ENCODE assay signal across 20 cellular contexts in the genomic region with DNA sequence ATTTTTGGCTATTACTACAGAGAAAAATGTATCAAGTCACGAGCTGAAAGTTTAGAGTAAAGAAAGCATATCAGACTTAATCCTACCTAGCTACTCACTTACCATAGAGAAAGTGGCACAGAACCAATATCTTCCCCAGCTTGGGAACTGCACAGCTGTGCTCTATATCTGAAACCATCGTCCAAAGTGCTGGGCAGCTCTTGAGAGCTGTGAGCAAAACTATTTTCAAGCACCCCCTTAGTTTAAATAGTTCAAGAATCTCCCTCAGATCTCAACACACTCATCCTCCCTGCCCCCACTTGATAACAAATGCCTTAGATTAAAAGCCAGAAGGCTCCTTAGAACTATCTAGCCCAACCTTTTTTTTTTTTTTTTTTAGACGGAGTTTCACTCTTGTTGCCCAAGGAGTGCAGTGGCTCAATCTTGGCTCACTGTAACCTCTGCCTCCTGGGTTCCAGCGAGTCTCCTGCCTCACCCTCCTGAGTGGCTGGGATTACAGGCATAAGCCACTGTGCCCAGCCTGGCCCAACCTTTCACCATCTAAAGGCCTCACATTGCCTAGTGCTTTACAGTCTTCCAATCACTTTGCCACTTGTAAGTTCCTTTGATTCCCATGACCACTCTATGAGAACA.
"Had no signal": no experiment of that assay in that cellular context is flagged by ENCODE, and none has a peak within 500 bp of the region (broad histone marks: within the 10 kb centered on the region; RNA-seq: fewer than 3 reads in every experiment).

No MANE protein-coding gene starts in this region.

- H3K9me3 ChIP-seq: adrenal gland, gastroesophageal sphincter had no signal

- H3K27me3 Mint-ChIP-seq: activated naive CD8-positive, alpha-beta T cell had no signal

- H3K36me3 ChIP-seq: adrenal gland, gastroesophageal sphincter, WERI-Rb-1 had no signal

- H3K27ac ChIP-seq: adrenal gland, gastroesophageal sphincter, WERI-Rb-1 had no signal

- H3K4me3 ChIP-seq: adrenal gland, gastroesophageal sphincter had no signal

- H3K4me3 Mint-ChIP-seq: activated CD8-positive, alpha-beta T cell treated with anti-CD3 and anti-CD28 coated beads, Interleukin-2, amount 10 ng/mL, durations not matched to agents 7 days and 5 days; activated naive CD8-positive, alpha-beta T cell; activated T-helper 1 cell treated with anti-CD3 and anti-CD28 coated beads, Interleukin-12 subunit alpha, Interleukin-12 subunit beta, Interleukin-2, Interleukin-4 antibody, amounts not matched to agents 30 ng/mL and 10 ng/mL and 1 ng/mL, durations not matched to agents 14 hours and 24 hours and 36 hours; endodermal cell had no signal

- DNase-seq: activated CD4-positive, alpha-beta T cell treated with anti-CD3 and anti-CD28 coated beads for 1 hour; activated CD4-positive, alpha-beta T cell treated with anti-CD3 and anti-CD28 coated beads, Interleukin-2, amount 50 U/mL, for 1 hour; activated CD8-positive, alpha-beta T cell treated with anti-CD3 and anti-CD28 coated beads, Interleukin-2, amount 10 ng/mL, durations not matched to agents 7 days and 5 days; activated gamma-delta T cell treated with Interleukin-2 at 50 U/mL for 16 hours; adrenal gland; cerebellar nuclear complex; cortex of kidney; endodermal cell; head of caudate nucleus; mammary epithelial cell; midbrain; retina; stimulated activated CD4-positive, alpha-beta T cell treated with anti-CD3 and anti-CD28 coated beads, Interleukin-4, amount 100 ng/mL, for 4 hours; stimulated activated naive CD8-positive, alpha-beta T cell treated with anti-CD3 and anti-CD28 coated beads, Interleukin-15, Interleukin-2, amounts not matched to agents 100 U/mL and 50 U/mL, for 24 hours; T-helper 1 cell; WERI-Rb-1 had no signal

- H3K4me1 ChIP-seq: adrenal gland, gastroesophageal sphincter had no signal

- H3K9me3 Mint-ChIP-seq: activated T-helper 1 cell treated with anti-CD3 and anti-CD28 coated beads, Interleukin-12 subunit alpha, Interleukin-12 subunit beta, Interleukin-2, Interleukin-4 antibody, amounts not matched to agents 30 ng/mL and 10 ng/mL and 1 ng/mL, durations not matched to agents 14 hours and 24 hours and 36 hours; endodermal cell had no signal

- H3K27ac Mint-ChIP-seq: activated CD8-positive, alpha-beta T cell treated with anti-CD3 and anti-CD28 coated beads, Interleukin-2, amount 10 ng/mL, durations not matched to agents 7 days and 5 days; activated naive CD8-positive, alpha-beta T cell; activated T-helper 1 cell treated with anti-CD3 and anti-CD28 coated beads, Interleukin-12 subunit alpha, Interleukin-12 subunit beta, Interleukin-2, Interleukin-4 antibody, amounts not matched to agents 30 ng/mL and 10 ng/mL and 1 ng/mL, durations not matched to agents 14 hours and 24 hours and 36 hours; endodermal cell; progenitor cell of endocrine pancreas had no signal

- H3K36me3 Mint-ChIP-seq: activated naive CD8-positive, alpha-beta T cell had no signal

- ATAC-seq: activated CD8-positive, alpha-beta T cell treated with anti-CD3 and anti-CD28 coated beads, Interleukin-2, amount 10 ng/mL, durations not matched to agents 7 days and 5 days; gastroesophageal sphincter; stimulated activated naive CD8-positive, alpha-beta T cell treated with anti-CD3 and anti-CD28 coated beads, Interleukin-15, Interleukin-2, amounts not matched to agents 100 U/mL and 50 U/mL, for 24 hours had no signal

- H3K27me3 ChIP-seq: adrenal gland, gastroesophageal sphincter had no signal
